ENCODE assay signal across 1 cellular context in genomic region chr2:96356889-96357288, GRCh38.
TF ChIP-seq lines count a peak whose summit lies in the region.

No MANE protein-coding gene starts in this region.

TF ChIP-seq in HepG2, 621 proteins besides CTCF, POLR2A, EP300 and RAD21 (continued from another document):
- TF ChIP-seq SIX1 (CRISPR knock-in tag; IDR thresholded peaks at IDR 0.05; ENCODE audit: borderline replicate concordance), result no peak
- TF ChIP-seq RARA (CRISPR knock-in tag; IDR thresholded peaks at IDR 0.05), result no peak
- TF ChIP-seq KAT8 (CRISPR knock-in tag; IDR thresholded peaks at IDR 0.05), result no peak
- no peak for TF ChIP-seq PLRG1 (conservative IDR thresholded peaks at IDR 0.05)
